In the genomic region with DNA sequence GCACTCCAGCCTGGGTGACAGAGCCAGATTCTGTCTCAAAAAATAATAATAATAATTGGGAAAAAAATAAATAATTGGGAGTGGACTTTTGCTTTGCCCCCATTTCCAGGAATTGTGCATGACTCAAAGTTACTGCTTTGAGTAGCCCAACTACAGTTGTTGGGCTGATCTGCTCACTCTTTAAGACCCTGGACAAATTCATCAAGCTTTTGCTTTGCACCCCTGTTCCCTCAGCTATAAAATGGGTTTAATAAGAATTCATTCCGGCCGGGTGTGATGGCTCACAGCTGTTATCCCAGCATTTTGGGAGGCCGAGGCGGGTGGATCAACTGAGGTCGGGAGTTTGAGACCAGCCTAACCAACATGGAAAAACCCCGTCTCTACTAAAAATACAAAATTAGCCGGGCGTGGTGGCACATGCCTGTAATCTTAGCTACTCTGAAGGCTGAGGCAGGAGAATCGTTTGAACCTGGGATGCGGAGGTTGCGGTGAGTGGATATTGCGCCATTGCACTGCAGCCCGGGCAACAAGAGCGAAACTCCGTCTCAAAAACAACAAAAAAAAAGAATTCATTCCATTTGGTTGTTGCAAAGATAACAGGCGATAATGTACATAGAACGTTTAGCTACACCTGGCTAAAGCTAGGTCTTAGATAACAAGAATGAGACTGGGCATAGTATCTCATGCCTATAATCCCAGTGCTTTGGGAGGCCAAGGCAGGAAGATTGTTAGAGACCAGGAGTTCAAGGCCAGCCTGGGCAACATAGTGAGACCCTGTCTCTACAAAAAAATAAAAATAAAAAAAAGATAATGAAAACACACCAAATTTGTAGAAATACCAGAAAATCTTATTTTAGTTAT, we compare ENCODE assay signal across 12 cellular contexts.
"Had no signal": no experiment of that assay in that cellular context is flagged by ENCODE, and none has a peak within 500 bp of the region (broad histone marks: within the 10 kb centered on the region; RNA-seq: fewer than 3 reads in every experiment).

No MANE protein-coding gene starts in this region.

- H3K4me1 ChIP-seq: psoas muscle, uterus had no signal

- ATAC-seq: activated CD4-positive, alpha-beta T cell treated with anti-CD3 and anti-CD28 coated beads for 36 hours; heart right ventricle; psoas muscle had no signal

- H3K9me3 ChIP-seq: colonic mucosa, esophagus squamous epithelium, heart right ventricle, psoas muscle, spleen, testis, transverse colon, uterus had no signal

- H3K9ac ChIP-seq: parathyroid adenoma had no signal

- H3K27ac ChIP-seq: cardiac muscle cell, colonic mucosa, epithelial cell of prostate, esophagus squamous epithelium, heart right ventricle, parathyroid adenoma, psoas muscle, spleen, testis, transverse colon had no signal

- H3K4me3 ChIP-seq: cardiac muscle cell, colonic mucosa, esophagus squamous epithelium, heart right ventricle, psoas muscle, spleen, testis, transverse colon, uterus had no signal

- H3K79me2 ChIP-seq: parathyroid adenoma had no signal

- H2AFZ ChIP-seq: parathyroid adenoma had no signal

- H3K27me3 ChIP-seq: cardiac muscle cell, colonic mucosa, esophagus squamous epithelium, heart right ventricle, spleen, testis, transverse colon, uterus had no signal

- H3K36me3 ChIP-seq: cardiac muscle cell, colonic mucosa, esophagus squamous epithelium, heart right ventricle, spleen, transverse colon, uterus had no signal
